In the genomic region with DNA sequence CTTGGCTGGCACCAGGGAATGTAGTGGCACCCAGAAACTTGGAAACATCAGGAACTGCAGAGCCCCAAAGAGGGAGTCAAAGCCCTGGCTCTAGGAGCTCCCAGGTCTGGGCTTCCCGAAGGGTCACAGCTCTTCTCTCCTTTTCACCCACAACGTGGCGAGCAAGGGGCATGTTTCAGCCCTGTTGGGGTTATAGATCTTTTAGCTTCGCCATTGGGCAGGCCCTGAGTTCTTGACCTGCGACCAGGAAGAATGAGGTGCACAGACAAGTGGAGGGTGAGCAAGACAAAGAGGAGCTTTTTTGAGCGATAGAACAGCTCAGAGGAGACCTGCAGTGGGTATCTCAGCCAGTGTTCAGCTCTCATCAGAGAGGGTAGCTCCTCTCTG, we compare ENCODE assay signal across 1 cellular context.
TF ChIP-seq lines count a peak whose summit lies in the region.

No MANE protein-coding gene starts in this region.

TF ChIP-seq in HepG2, 621 proteins besides CTCF, POLR2A, EP300 and RAD21:
- TF ChIP-seq HDAC6 (IDR thresholded peaks at IDR 0.05; ENCODE audit: low read depth, low read length) (no peak), STAT5B (CRISPR knock-in tag; IDR thresholded peaks at IDR 0.05) (no peak), JARID2 (CRISPR knock-in tag; IDR thresholded peaks at IDR 0.05; ENCODE audit: insufficient replicate concordance) (no peak), RELA (CRISPR knock-in tag; IDR thresholded peaks at IDR 0.05) (no peak), ZSCAN30 (CRISPR knock-in tag; IDR thresholded peaks at IDR 0.05) (no peak), NFIC (IDR thresholded peaks at IDR 0.05; ENCODE audit: low read length) (no peak), GZF1 (CRISPR knock-in tag; IDR thresholded peaks at IDR 0.05) (no peak), IKZF4 (CRISPR knock-in tag; IDR thresholded peaks at IDR 0.05; ENCODE audit: borderline replicate concordance, low read depth, not compliant biosample characterization) (no peak), KLF15 (CRISPR knock-in tag; IDR thresholded peaks at IDR 0.05; ENCODE audit: borderline replicate concordance) (no peak), CENPX (CRISPR knock-in tag; IDR thresholded peaks at IDR 0.05) (no peak), PAF1 (CRISPR knock-in tag; IDR thresholded peaks at IDR 0.05) (no peak), RFX1 (IDR thresholded peaks at IDR 0.05) (no peak), ZNF138 (CRISPR knock-in tag; IDR thresholded peaks at IDR 0.05; ENCODE audit: low read depth) (no peak), RBFOX2 (IDR thresholded peaks at IDR 0.05; ENCODE audit: low read depth, low read length) (no peak)
- TF ChIP-seq, protein P1, sequence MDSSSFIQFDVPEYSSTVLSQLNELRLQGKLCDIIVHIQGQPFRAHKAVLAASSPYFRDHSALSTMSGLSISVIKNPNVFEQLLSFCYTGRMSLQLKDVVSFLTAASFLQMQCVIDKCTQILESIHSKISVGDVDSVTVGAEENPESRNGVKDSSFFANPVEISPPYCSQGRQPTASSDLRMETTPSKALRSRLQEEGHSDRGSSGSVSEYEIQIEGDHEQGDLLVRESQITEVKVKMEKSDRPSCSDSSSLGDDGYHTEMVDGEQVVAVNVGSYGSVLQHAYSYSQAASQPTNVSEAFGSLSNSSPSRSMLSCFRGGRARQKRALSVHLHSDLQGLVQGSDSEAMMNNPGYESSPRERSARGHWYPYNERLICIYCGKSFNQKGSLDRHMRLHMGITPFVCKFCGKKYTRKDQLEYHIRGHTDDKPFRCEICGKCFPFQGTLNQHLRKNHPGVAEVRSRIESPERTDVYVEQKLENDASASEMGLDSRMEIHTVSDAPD (CRISPR knock-in tag; IDR thresholded peaks at IDR 0.05) = no peak
- TF ChIP-seq, protein P2, sequence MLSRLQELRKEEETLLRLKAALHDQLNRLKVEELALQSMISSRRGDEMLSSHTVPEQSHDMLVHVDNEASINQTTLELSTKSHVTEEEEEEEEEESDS (CRISPR knock-in tag; IDR thresholded peaks at IDR 0.05; ENCODE audit: borderline replicate concordance) = no peak
- TF ChIP-seq, protein P3, sequence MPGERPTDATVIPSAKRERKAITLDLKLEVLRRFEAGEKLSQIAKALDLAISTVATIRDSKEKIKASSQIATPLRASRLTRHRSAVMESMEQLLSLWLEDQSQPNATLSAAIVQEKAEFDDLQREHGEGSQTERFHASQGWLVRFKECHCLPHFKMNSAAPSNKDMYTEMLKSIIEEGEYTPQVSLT (CRISPR knock-in tag; IDR thresholded peaks at IDR 0.05; ENCODE audit: borderline replicate concordance, low read depth) = no peak
- TF ChIP-seq, protein P4, sequence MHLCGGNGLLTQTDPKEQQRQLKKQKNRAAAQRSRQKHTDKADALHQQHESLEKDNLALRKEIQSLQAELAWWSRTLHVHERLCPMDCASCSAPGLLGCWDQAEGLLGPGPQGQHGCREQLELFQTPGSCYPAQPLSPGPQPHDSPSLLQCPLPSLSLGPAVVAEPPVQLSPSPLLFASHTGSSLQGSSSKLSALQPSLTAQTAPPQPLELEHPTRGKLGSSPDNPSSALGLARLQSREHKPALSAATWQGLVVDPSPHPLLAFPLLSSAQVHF (CRISPR knock-in tag; IDR thresholded peaks at IDR 0.05) = no peak
- TF ChIP-seq, protein P5, sequence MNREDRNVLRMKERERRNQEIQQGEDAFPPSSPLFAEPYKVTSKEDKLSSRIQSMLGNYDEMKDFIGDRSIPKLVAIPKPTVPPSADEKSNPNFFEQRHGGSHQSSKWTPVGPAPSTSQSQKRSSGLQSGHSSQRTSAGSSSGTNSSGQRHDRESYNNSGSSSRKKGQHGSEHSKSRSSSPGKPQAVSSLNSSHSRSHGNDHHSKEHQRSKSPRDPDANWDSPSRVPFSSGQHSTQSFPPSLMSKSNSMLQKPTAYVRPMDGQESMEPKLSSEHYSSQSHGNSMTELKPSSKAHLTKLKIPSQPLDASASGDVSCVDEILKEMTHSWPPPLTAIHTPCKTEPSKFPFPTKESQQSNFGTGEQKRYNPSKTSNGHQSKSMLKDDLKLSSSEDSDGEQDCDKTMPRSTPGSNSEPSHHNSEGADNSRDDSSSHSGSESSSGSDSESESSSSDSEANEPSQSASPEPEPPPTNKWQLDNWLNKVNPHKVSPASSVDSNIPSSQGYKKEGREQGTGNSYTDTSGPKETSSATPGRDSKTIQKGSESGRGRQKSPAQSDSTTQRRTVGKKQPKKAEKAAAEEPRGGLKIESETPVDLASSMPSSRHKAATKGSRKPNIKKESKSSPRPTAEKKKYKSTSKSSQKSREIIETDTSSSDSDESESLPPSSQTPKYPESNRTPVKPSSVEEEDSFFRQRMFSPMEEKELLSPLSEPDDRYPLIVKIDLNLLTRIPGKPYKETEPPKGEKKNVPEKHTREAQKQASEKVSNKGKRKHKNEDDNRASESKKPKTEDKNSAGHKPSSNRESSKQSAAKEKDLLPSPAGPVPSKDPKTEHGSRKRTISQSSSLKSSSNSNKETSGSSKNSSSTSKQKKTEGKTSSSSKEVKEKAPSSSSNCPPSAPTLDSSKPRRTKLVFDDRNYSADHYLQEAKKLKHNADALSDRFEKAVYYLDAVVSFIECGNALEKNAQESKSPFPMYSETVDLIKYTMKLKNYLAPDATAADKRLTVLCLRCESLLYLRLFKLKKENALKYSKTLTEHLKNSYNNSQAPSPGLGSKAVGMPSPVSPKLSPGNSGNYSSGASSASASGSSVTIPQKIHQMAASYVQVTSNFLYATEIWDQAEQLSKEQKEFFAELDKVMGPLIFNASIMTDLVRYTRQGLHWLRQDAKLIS (CRISPR knock-in tag; IDR thresholded peaks at IDR 0.05) = no peak
